Comparison of ENCODE assay signal across 16 cellular contexts in genomic region chr3:195185574-195185973, GRCh38.
DNase-seq lines count a peak whose midpoint lies in the region; FAIRE-seq and TF ChIP-seq lines count a peak whose summit lies in the region.
"Had no signal": no experiment of that assay in that cellular context is flagged by ENCODE, and none has a peak within 500 bp of the region (broad histone marks: within the 10 kb centered on the region; RNA-seq: fewer than 3 reads in every experiment).

No MANE protein-coding gene starts in this region.

- in situ Hi-C loops in G401 (cut with HindIII; ENCODE audit: low sequenced_read_pairs) = no loop called here

- DNase-seq in NOMO-1 treated with DMSO at 0.1 percent for 48 hours (lab: John Stamatoyannopoulos, UW; ENCODE audit: unreplicated experiment) (peak; percentile 80), MCF 10A (ENCODE audit: unreplicated experiment) (peak; percentile 78), SW480 (ENCODE audit: low spot score) (no peak), NCI-H748 (lab: John Stamatoyannopoulos, UW; ENCODE audit: unreplicated experiment) (no peak), G401 (ENCODE audit: low spot score) (no peak), D721Med (ENCODE audit: insufficient read length, low spot score) (no peak)
- DNase-seq: amygdala; CD8-positive, alpha-beta T cell; left ventricle myocardium superior; NCI-H1436; NCI-H526 treated with DMSO at 0.1 percent for 48 hours; stimulated activated CD4-positive, alpha-beta T cell treated with anti-CD3 and anti-CD28 coated beads, Interleukin-2, amount 100 ng/mL, for 48 hours had no signal

- no peak for FAIRE-seq in D721Med (lab: Jason Lieb, UNC)

- CTCF ChIA-PET in MCF 10A (lab: Yijun Ruan, JAX) = interaction anchor here (0.6 to 1.3 kb wide), 7 partner anchors 12 to 503 kb away, joined by 3 to 4 read pairs (median 3); partner anchors contain the start of gene XXYLT1

- no peaks in the 10 kb centered on the region for H3K27me3 Mint-ChIP-seq in MCF 10A (ENCODE audit: insufficient read depth, unreplicated experiment)

- intact Hi-C loops in MCF 10A (cut with micrococcal nuclease) = no loop called here

- H3K79me2 ChIP-seq in DOHH2 (ENCODE audit: control insufficient read depth, low read length) = peaks cover 27% of the 10 kb centered on the region

- H3K9me3 Mint-ChIP-seq in MCF 10A (ENCODE audit: unreplicated experiment) = no peaks in the 10 kb centered on the region

- H3K36me3 ChIP-seq in DOHH2 (ENCODE audit: control insufficient read depth, low read length) (no peaks in the 10 kb centered on the region), neutrophil (no peaks in the 10 kb centered on the region)

- POLR2A ChIA-PET in MCF 10A (lab: Yijun Ruan, JAX) = interaction anchor here (0.7 to 4.9 kb wide), 8 partner anchors 12 to 503 kb away, joined by 3 to 34 read pairs (median 4); no protein-coding TSS in a partner anchor

- BruUV-seq in MCF 10A (replicated peaks; lab: Mats Ljungman, UMichigan) = no TSS peak

- H3K4me3 Mint-ChIP-seq in MCF 10A (ENCODE audit: unreplicated experiment) = peak overlapping the region; percentile 4
- H3K4me3 Mint-ChIP-seq: CD8-positive, alpha-beta T cell; T-helper 1 cell treated with Interleukin-12 subunit alpha and Interleukin-12 subunit beta and Interleukin-4 antibody, amounts not matched to agents 30 μg/mL and 1 μg/mL, for 36 hours had no signal

- peaks cover 45% of the 10 kb centered on the region for H3K4me1 Mint-ChIP-seq in MCF 10A (ENCODE audit: insufficient read depth, unreplicated experiment)

- peak overlapping the region; percentile 88 for H3K27ac Mint-ChIP-seq in MCF 10A (ENCODE audit: low read depth, unreplicated experiment)
- H3K27ac Mint-ChIP-seq: T-helper 1 cell treated with Interleukin-12 subunit alpha and Interleukin-12 subunit beta and Interleukin-4 antibody, amounts not matched to agents 30 μg/mL and 1 μg/mL, for 36 hours had no signal

- no peak for TF ChIP-seq CTCF in DOHH2 (IDR thresholded peaks at IDR 0.05; ENCODE audit: low read depth, low read length, poor library complexity, severe bottlenecking)
- TF ChIP-seq CTCF in MCF 10A (IDR thresholded peaks at IDR 0.05; ENCODE audit: unreplicated experiment) = no peak
- TF ChIP-seq CTCF in neutrophil (IDR thresholded peaks at IDR 0.05) = no peak
- no peak for TF ChIP-seq CTCF in D721Med (IDR thresholded peaks at IDR 0.05; ENCODE audit: insufficient read depth, missing control alignments)

- H3K4me3 ChIP-seq in DOHH2 (ENCODE audit: low read length) (no peak overlapping the region), neutrophil (ENCODE audit: low read depth in 1 of 2, low read length in 1 of 2) (peak overlapping the region in 1 of 2 experiments; percentile 11)

- no peaks in the 10 kb centered on the region for H3K27me3 ChIP-seq in DOHH2 (ENCODE audit: control insufficient read depth, low read length)
- no peaks in the 10 kb centered on the region for H3K27me3 ChIP-seq in neutrophil

- 0 out of 2 replicates have a peak overlapping the region, but pooled peaks have one; percentile 18 for H3K4me2 ChIP-seq in DOHH2 (ENCODE audit: low read length)

- H3K27ac ChIP-seq in DOHH2 (ENCODE audit: low read depth, low read length) (no peak overlapping the region), neutrophil (peak overlapping the region; percentile 79)
- H3K27ac ChIP-seq: parathyroid adenoma had no signal

- H3K9me3 ChIP-seq in DOHH2 (ENCODE audit: control insufficient read depth, insufficient read depth, low read length) (no peaks in the 10 kb centered on the region), neutrophil (no peaks in the 10 kb centered on the region)

- peaks cover 6% of the 10 kb centered on the region for H3K36me3 Mint-ChIP-seq in MCF 10A (ENCODE audit: insufficient read depth, unreplicated experiment)

- no peaks in the 10 kb centered on the region for H4K20me1 ChIP-seq in DOHH2 (ENCODE audit: control insufficient read depth, insufficient read depth, low read depth, low read length)

- H3F3A ChIP-seq in DOHH2 (ENCODE audit: control insufficient read depth, insufficient read depth) = no peaks in the 10 kb centered on the region

- peaks cover 38% of the 10 kb centered on the region for H3K4me1 ChIP-seq in DOHH2 (ENCODE audit: control insufficient read depth, low read length)
- peaks cover 32 to 39% of the 10 kb centered on the region in 2 experiments for H3K4me1 ChIP-seq in neutrophil (ENCODE audit: control insufficient read depth in 1 of 2, insufficient read depth in 1 of 2, low read depth in 1 of 2, low read length in 1 of 2)

- no peaks in the 10 kb centered on the region for H3K9me2 ChIP-seq in DOHH2 (replicated peaks; ENCODE audit: control insufficient read depth, low read length)

Comparison
In these comparisons a context has a peak if more than half of its experiments do, and no peak if none do; other contexts are left out.
1. DNase-seq: peak in NOMO-1 treated with DMSO at 0.1 percent for 48 hours (single experiment) and MCF 10A (single experiment); none in SW480 (single experiment), NCI-H748 (single experiment), G401 (single experiment) and D721Med (single experiment).